ENCODE assay signal across 7 cellular contexts in the genomic region with DNA sequence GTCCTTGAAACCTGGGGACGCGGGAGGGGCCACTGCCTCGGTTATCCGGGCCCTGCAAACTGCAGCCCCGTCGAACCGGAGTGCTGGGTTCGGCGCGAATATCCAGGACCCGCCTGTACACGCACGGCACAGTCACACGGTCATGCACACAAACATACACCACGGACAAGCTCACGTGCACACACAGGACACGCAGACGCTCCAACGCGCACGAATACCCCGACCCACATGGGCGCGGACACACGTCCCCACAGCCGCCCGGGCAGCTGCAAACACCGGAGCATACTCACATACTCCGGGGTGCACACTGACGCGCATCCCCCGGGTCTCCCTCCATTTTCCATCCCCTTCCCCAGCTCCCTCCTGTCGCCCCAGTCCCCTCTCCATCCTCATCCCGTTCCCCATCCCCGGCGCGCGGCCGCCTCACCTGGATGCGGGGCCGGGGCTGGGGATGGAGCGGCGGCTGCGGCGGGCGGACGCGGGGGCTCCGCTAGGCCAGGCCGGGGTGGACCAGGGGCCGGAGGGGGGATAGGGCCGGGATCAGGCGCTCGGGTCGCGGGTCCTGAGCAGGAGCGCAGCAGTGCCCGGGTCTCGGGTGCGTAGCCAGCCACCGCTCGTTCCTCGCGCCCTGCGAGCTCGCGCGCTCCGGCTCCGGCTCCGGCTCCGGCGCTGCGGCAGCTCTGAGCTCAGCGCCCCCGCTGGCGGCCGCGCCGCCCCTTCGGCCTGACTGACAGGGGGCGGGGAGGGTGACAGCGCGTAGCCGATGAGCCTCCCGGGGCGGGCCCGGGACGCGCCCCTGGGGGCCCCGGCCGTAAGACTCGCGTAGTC.
DNase-seq lines count a peak whose midpoint lies in the region; ATAC-seq and TF ChIP-seq lines count a peak whose summit lies in the region.

A gene with protein sequence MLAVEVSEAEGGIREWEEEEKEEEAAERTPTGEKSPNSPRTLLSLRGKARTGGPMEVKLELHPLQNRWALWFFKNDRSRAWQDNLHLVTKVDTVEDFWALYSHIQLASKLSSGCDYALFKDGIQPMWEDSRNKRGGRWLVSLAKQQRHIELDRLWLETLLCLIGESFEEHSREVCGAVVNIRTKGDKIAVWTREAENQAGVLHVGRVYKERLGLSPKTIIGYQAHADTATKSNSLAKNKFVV (plus strand): TSS at position 823 of the 828 bp plus-strand sequence. CDS start 12,113 bp downstream, outside the sequence.
A gene (minus strand): TSS at position 682 of the 828 bp plus-strand sequence. CDS start 880 bp downstream, outside the sequence.

- DNase-seq in GM13977 (ENCODE audit: low spot score) = peak; percentile 90
- peak; percentile 17 for DNase-seq in T1000 (lab: John Stamatoyannopoulos, UW)
- peak; percentile 27 for DNase-seq in effector CD8-positive, alpha-beta T cell (lab: John Stamatoyannopoulos, UW)
- DNase-seq in midbrain (lab: John Stamatoyannopoulos, UW) = peak; percentile 56
- peak; percentile 25 for DNase-seq in superior temporal gyrus (ENCODE audit: extremely low spot score)

- peak; percentile 72 for ATAC-seq in HG03159 (IDR thresholded peaks at IDR 0.05; ENCODE audit: unreplicated experiment)
- ATAC-seq in GM18873 (IDR thresholded peaks at IDR 0.05; ENCODE audit: low FRiP score, unreplicated experiment) = no peak

- TF ChIP-seq CTCF in GM13977 (IDR thresholded peaks at IDR 0.05; ENCODE audit: extremely low read depth, insufficient read depth, missing control alignments) = peak; percentile 16

- in situ Hi-C loops in GM13977 (cut with MboI; ENCODE audit: low pct_unique_long_range_greater_than_20kb, low sequenced_read_pairs, unreplicated experiment) = no loop called here

Comparison
In these comparisons a context has a peak if more than half of its experiments do, and no peak if none do; other contexts are left out.
1. DNase-seq: peak in every context shown above with its lines; median percentile 90 in GM13977; 56 in midbrain; 27 in effector CD8-positive, alpha-beta T cell; 25 in superior temporal gyrus; 17 in T1000.